In genomic region chr2:11343344-11343625, GRCh38 we compare ENCODE assay signal across 8 cellular contexts. TPM values are rescaled to one million over a fixed set of nuclear protein-coding genes. Genes with fewer than 3 reads are reported as not detected.
DNase-seq lines count a peak whose midpoint lies in the region; ATAC-seq and TF ChIP-seq lines count a peak whose summit lies in the region.

No MANE protein-coding gene starts in this region.

- peak overlapping the region; percentile 100 for H3K4me3 ChIP-seq in ascending aorta
- peak overlapping the region; percentile 72 to 92 (median 87) for H3K4me3 ChIP-seq in right lobe of liver
- peak overlapping the region; percentile 81 to 97 (median 88) for H3K4me3 ChIP-seq in thyroid gland (replicated peaks in 1 of 3)

- peaks cover 2% of the 10 kb centered on the region for H3K36me3 Mint-ChIP-seq in activated CD4-positive, alpha-beta T cell treated with anti-CD3 and anti-CD28 coated beads, Interleukin-2, amount 10 ng/mL, durations not matched to agents 24 days and 14 days (ENCODE audit: low read depth)

- H3K9me3 ChIP-seq in ascending aorta (no peaks in the 10 kb centered on the region), right lobe of liver (no peaks in the 10 kb centered on the region), thyroid gland (no peaks in the 10 kb centered on the region)

- no peak for TF ChIP-seq POLR2A in right lobe of liver (IDR thresholded peaks at IDR 0.05)
- TF ChIP-seq POLR2A in thyroid gland (IDR thresholded peaks at IDR 0.05), result no peak

- peak overlapping the region; percentile 99 for H3K4me3 Mint-ChIP-seq in activated CD4-positive, alpha-beta T cell treated with anti-CD3 and anti-CD28 coated beads, Interleukin-2, amount 10 ng/mL, durations not matched to agents 24 days and 14 days

- H3K4me1 ChIP-seq in ascending aorta (peaks cover 0 to 19% of the 10 kb centered on the region in 2 donors), right lobe of liver (peaks cover 0 to 42% (median 11%) of the 10 kb centered on the region in 4 donors), thyroid gland (peaks cover 15 to 30% of the 10 kb centered on the region in 2 donors)

- H3K36me3 ChIP-seq in ascending aorta, result no peaks in the 10 kb centered on the region
- H3K36me3 ChIP-seq in right lobe of liver, result no peaks in the 10 kb centered on the region
- no peaks in the 10 kb centered on the region for H3K36me3 ChIP-seq in thyroid gland

- POLR2A ChIA-PET in HEK293T (lab: Yijun Ruan, JAX), result interaction anchor here (1.1 to 1.6 kb wide), 3 partner anchors 25 to 89 kb away, joined by 3 to 4 read pairs (median 4); no protein-coding TSS in a partner anchor

- H3K27ac ChIP-seq in ascending aorta, result peak overlapping the region; percentile 99 to 100
- peak overlapping the region; percentile 96 to 99 (median 97) for H3K27ac ChIP-seq in right lobe of liver
- peak overlapping the region; percentile 82 to 99 (median 94) for H3K27ac ChIP-seq in thyroid gland

- intact Hi-C loops in activated CD4-positive, alpha-beta T cell treated with anti-CD3 and anti-CD28 coated beads, Interleukin-2, amount 10 ng/mL, durations not matched to agents 24 days and 14 days (cut with micrococcal nuclease), result loop anchor here (5.0 to 10.0 kb wide), 3 partner anchors 108 to 528 kb away; partner anchors contain the start of genes E2F6 and PDIA6
- intact Hi-C loops in ascending aorta (cut with DNase I) (loop anchor here (5.0 to 10.0 kb wide), 2 partner anchors 108 to 211 kb away; a partner anchor contains a TSS), right lobe of liver (cut with DNase I) (no loop called here), thyroid gland (cut with DNase I) (loop anchor here (10.0 kb wide), 1 partner anchor 52 kb away; no protein-coding TSS in a partner anchor)

- CTCF ChIA-PET in HEK293T (lab: Yijun Ruan, JAX), result interaction anchor here (0.8 kb wide), 1 partner anchor 136 kb away, joined by 3 read pairs; no protein-coding TSS in a partner anchor

- H3K27me3 ChIP-seq in ascending aorta (no peaks in the 10 kb centered on the region), right lobe of liver (no peaks in the 10 kb centered on the region), thyroid gland (no peaks in the 10 kb centered on the region)

- TF ChIP-seq CTCF in ascending aorta (IDR thresholded peaks at IDR 0.05) (no peak), right lobe of liver (IDR thresholded peaks at IDR 0.05) (no peak), thyroid gland (IDR thresholded peaks at IDR 0.05) (no peak)

- peaks cover 9% of the 10 kb centered on the region for H3K27me3 Mint-ChIP-seq in activated CD4-positive, alpha-beta T cell treated with anti-CD3 and anti-CD28 coated beads, Interleukin-2, amount 10 ng/mL, durations not matched to agents 24 days and 14 days

- H3K27ac Mint-ChIP-seq in activated CD4-positive, alpha-beta T cell treated with anti-CD3 and anti-CD28 coated beads, Interleukin-2, amount 10 ng/mL, durations not matched to agents 24 days and 14 days, result peak overlapping the region; percentile 93

- H3K9me3 Mint-ChIP-seq in activated CD4-positive, alpha-beta T cell treated with anti-CD3 and anti-CD28 coated beads, Interleukin-2, amount 10 ng/mL, durations not matched to agents 24 days and 14 days, result no peaks in the 10 kb centered on the region

- peaks cover 18% of the 10 kb centered on the region for H3K4me1 Mint-ChIP-seq in activated CD4-positive, alpha-beta T cell treated with anti-CD3 and anti-CD28 coated beads, Interleukin-2, amount 10 ng/mL, durations not matched to agents 24 days and 14 days

- peak in 3 of 4 donors; percentile 8 to 13 (median 10) for ATAC-seq in right lobe of liver
- ATAC-seq in GM21737 (IDR thresholded peaks at IDR 0.05; ENCODE audit: unreplicated experiment), result no peak

- DNase-seq in activated CD4-positive, alpha-beta T cell treated with anti-CD3 and anti-CD28 coated beads, Interleukin-2, amount 10 ng/mL, durations not matched to agents 24 days and 14 days, result no peak
- no peak for DNase-seq in activated CD4-positive, alpha-beta T cell treated with anti-CD3 and anti-CD28 coated beads, Interleukin-2, amount 50 U/mL, for 4 hours
- DNase-seq in ascending aorta (ENCODE audit: low spot score in 2 of 2) (no peak), right lobe of liver (no peak), thyroid gland (no peak), HEK293T (ENCODE audit: extremely low spot score) (no peak), HCEC 1CT (no peak)

- WGBS in right lobe of liver (ENCODE audit: insufficient coverage, low coverage, low lambda C conversion rate, missing lambda C conversion rate), result under 1% methylated on average over 7 of the region's 7 CpGs
- WGBS in thyroid gland, 2 donors, result 1 to 2% methylated on average over 7 of the region's 7 CpGs

TF ChIP-seq in HEK293T, 16 proteins besides CTCF, POLR2A, EP300 and RAD21:
- TF ChIP-seq L3MBTL2 (conservative IDR thresholded peaks at IDR 0.05), result no peak

RNA-seq across cellular contexts. Expression of gene ROCK2, which starts 1.2 kb away (rescaled TPM):
- total RNA-seq in activated CD4-positive, alpha-beta T cell treated with anti-CD3 and anti-CD28 coated beads, Interleukin-2, amount 10 ng/mL, durations not matched to agents 24 days and 14 days, result 18.4 and 24.4 TPM in 2 replicates
- total RNA-seq in ascending aorta (33.0 TPM), right lobe of liver (10 to 100 TPM; 11.6 to 23.9 (median 19.8) TPM), thyroid gland (10 to 100 TPM; 37.3 to 47.5 (median 42.1) TPM)

Comparison
In these comparisons a context has a peak if more than half of its experiments do, and no peak if none do; other contexts are left out.
1. intact Hi-C loops: an anchor here in activated CD4-positive, alpha-beta T cell treated with anti-CD3 and anti-CD28 coated beads, Interleukin-2, amount 10 ng/mL, durations not matched to agents 24 days and 14 days (5.0 to 10.0 kb wide), ascending aorta (5.0 to 10.0 kb wide) and thyroid gland (10.0 kb wide); none called in right lobe of liver.